ENCODE assay signal across 8 cellular contexts in the genomic region with DNA sequence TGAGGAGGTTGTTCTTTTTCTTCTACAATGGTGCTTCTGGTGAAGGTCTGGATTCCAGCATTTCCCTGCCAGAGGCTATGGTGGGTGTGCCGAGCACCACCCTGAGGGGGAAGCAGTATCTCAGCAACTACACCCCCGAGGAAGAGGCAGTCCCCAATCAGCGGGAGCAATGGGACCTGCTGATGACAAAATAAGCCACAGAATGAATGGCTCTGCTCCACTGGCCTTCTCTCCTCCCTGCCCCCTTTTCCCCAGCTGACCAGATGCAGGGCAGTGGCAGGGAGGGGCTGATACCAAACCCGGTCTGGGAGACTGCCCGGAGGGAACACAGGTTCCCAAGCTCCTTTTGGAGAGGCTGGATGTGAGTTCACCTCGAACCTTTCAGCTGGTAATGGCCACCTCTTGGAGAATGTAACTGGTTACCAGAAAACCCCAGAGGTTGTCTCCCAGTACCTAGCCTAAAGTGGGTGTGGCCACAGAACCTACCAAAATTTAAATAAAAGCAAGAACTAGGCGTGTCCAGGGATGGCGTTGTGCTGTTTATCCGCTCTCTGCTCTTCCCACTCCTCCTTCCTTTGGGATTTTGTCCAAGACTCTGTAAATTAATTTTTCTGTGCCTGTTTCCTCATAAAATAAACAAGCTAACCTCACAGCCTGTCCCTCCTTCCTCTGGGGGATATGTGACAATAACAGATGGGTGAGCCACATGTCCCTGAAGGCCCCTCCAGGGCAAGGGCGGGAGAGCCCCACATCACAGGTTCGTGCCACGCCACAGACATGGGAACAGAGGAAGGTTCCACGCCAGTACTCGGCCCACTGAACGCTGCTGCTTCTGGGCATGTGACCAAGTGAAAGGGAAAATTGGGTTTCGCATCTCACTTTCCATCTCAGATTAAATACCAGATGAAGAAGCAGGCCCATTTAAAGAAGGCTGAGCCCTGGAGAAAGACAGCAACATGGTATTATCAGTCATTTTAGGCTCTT. TPM values are rescaled to one million over a fixed set of nuclear protein-coding genes. Genes with fewer than 3 reads are reported as not detected.
DNase-seq lines count a peak whose midpoint lies in the region; ATAC-seq and TF ChIP-seq lines count a peak whose summit lies in the region.

No MANE protein-coding gene starts in this region.

- intact Hi-C loops in activated naive CD4-positive, alpha-beta T cell treated with anti-CD3 and anti-CD28 coated beads for 36 hours (cut with micrococcal nuclease), result no loop called here

- DNase-seq in activated naive CD4-positive, alpha-beta T cell treated with anti-CD3 and anti-CD28 coated beads for 36 hours, result peak; percentile 21
- no peak for DNase-seq in activated naive CD4-positive, alpha-beta T cell treated with anti-CD3 and anti-CD28 coated beads, Interleukin-2, amount 50 U/mL, for 16 hours
- peak; percentile 57 for DNase-seq in activated naive CD8-positive, alpha-beta T cell treated with anti-CD3 and anti-CD28 coated beads, Interleukin-2, amount 50 U/mL, for 24 hours
- peak; percentile 76 for DNase-seq in osteoblast (ENCODE audit: insufficient read length, low spot score, missing footprints)
- DNase-seq in midbrain (lab: John Stamatoyannopoulos, UW), result no peak
- DNase-seq in putamen (ENCODE audit: low spot score), result no peak
- no peak for DNase-seq in NCI-H187 (lab: John Stamatoyannopoulos, UW)

- peaks cover 10% of the 10 kb centered on the region for H3K36me3 ChIP-seq in osteoblast (ENCODE audit: insufficient read depth, low read length)

- H3K4me1 Mint-ChIP-seq in activated naive CD4-positive, alpha-beta T cell treated with anti-CD3 and anti-CD28 coated beads for 36 hours (ENCODE audit: low read depth), result peaks cover 51% of the 10 kb centered on the region
- peaks cover 57% of the 10 kb centered on the region for H3K4me1 Mint-ChIP-seq in activated naive CD8-positive, alpha-beta T cell treated with anti-CD3 and anti-CD28 coated beads, Interleukin-2, amount 50 U/mL, for 24 hours

- no peaks in the 10 kb centered on the region for H3K27me3 ChIP-seq in osteoblast (ENCODE audit: insufficient read depth, low read length)

- no peak overlapping the region for H3K4me3 Mint-ChIP-seq in activated naive CD4-positive, alpha-beta T cell treated with anti-CD3 and anti-CD28 coated beads for 36 hours
- H3K4me3 Mint-ChIP-seq in activated naive CD8-positive, alpha-beta T cell treated with anti-CD3 and anti-CD28 coated beads, Interleukin-2, amount 50 U/mL, for 24 hours, result no peak overlapping the region

- peaks cover 17% of the 10 kb centered on the region for H4K20me1 ChIP-seq in osteoblast (ENCODE audit: insufficient read depth, low read length)

- ATAC-seq in HG02884 (IDR thresholded peaks at IDR 0.05; ENCODE audit: unreplicated experiment), result peak; percentile 49
- ATAC-seq in activated naive CD8-positive, alpha-beta T cell treated with anti-CD3 and anti-CD28 coated beads, Interleukin-2, amount 50 U/mL, for 24 hours, result peak; percentile 91

- CTCF ChIA-PET in activated naive CD4-positive, alpha-beta T cell treated with anti-CD3 and anti-CD28 coated beads for 36 hours (lab: Charles Lee), result interaction anchor here (0.9 to 1.1 kb wide), 2 partner anchors 12 to 126 kb away, joined by 3 read pairs; no protein-coding TSS in a partner anchor

- no peaks in the 10 kb centered on the region for H3K9me3 ChIP-seq in osteoblast (ENCODE audit: low read depth, low read length)

- peaks cover 12% of the 10 kb centered on the region for H3K79me2 ChIP-seq in osteoblast (ENCODE audit: insufficient read depth, low read length)

- H3K9me3 Mint-ChIP-seq in activated naive CD4-positive, alpha-beta T cell treated with anti-CD3 and anti-CD28 coated beads for 36 hours, result no peaks in the 10 kb centered on the region
- H3K9me3 Mint-ChIP-seq in activated naive CD8-positive, alpha-beta T cell treated with anti-CD3 and anti-CD28 coated beads, Interleukin-2, amount 50 U/mL, for 24 hours, result no peaks in the 10 kb centered on the region

- no peaks in the 10 kb centered on the region for H3K27me3 Mint-ChIP-seq in activated naive CD4-positive, alpha-beta T cell treated with anti-CD3 and anti-CD28 coated beads for 36 hours (ENCODE audit: low read depth)
- no peaks in the 10 kb centered on the region for H3K27me3 Mint-ChIP-seq in activated naive CD8-positive, alpha-beta T cell treated with anti-CD3 and anti-CD28 coated beads, Interleukin-2, amount 50 U/mL, for 24 hours

- no peak for TF ChIP-seq CTCF in osteoblast (IDR thresholded peaks at IDR 0.05; ENCODE audit: extremely low read depth, low read depth, low read length)

- H3K4me3 ChIP-seq in osteoblast (ENCODE audit: insufficient read depth, low read length), result no peak overlapping the region

- no peak overlapping the region for H3K27ac Mint-ChIP-seq in activated naive CD4-positive, alpha-beta T cell treated with anti-CD3 and anti-CD28 coated beads for 36 hours
- peak overlapping the region; percentile 8 for H3K27ac Mint-ChIP-seq in activated naive CD8-positive, alpha-beta T cell treated with anti-CD3 and anti-CD28 coated beads, Interleukin-2, amount 50 U/mL, for 24 hours

- peak overlapping the region; percentile 81 for H3K27ac ChIP-seq in osteoblast (ENCODE audit: low read depth, low read length)

- peaks cover 41% of the 10 kb centered on the region for H3K4me1 ChIP-seq in osteoblast (ENCODE audit: insufficient read depth, low read length)

- peaks cover 8% of the 10 kb centered on the region for H3K36me3 Mint-ChIP-seq in activated naive CD4-positive, alpha-beta T cell treated with anti-CD3 and anti-CD28 coated beads for 36 hours (ENCODE audit: low read depth)
- peaks cover 6% of the 10 kb centered on the region for H3K36me3 Mint-ChIP-seq in activated naive CD8-positive, alpha-beta T cell treated with anti-CD3 and anti-CD28 coated beads, Interleukin-2, amount 50 U/mL, for 24 hours (ENCODE audit: low read depth)

- H2AFZ ChIP-seq in osteoblast (ENCODE audit: low read length), result no peak overlapping the region

- no peak overlapping the region for H3K4me2 ChIP-seq in osteoblast (ENCODE audit: insufficient read depth, low read length)

RNA-seq across cellular contexts. Expression of a gene that starts 35.1 kb away (rescaled TPM):
- under 1 TPM; 0.17 to 0.32 TPM for total RNA-seq in activated naive CD4-positive, alpha-beta T cell treated with anti-CD3 and anti-CD28 coated beads for 36 hours
- under 0.01 and 0.36 TPM in 2 replicates for total RNA-seq in osteoblast

RNA-seq across cellular contexts. Expression of a gene that starts 43.4 kb away (rescaled TPM):
- 10 to 100 TPM; 30.1 to 31.8 TPM for total RNA-seq in activated naive CD4-positive, alpha-beta T cell treated with anti-CD3 and anti-CD28 coated beads for 36 hours
- total RNA-seq in osteoblast, result 15.9 and 18.0 TPM in 2 replicates

Comparison
In these comparisons a context has a peak if more than half of its experiments do, and no peak if none do; other contexts are left out.
1. DNase-seq: peak in activated naive CD4-positive, alpha-beta T cell treated with anti-CD3 and anti-CD28 coated beads for 36 hours (single experiment), activated naive CD8-positive, alpha-beta T cell treated with anti-CD3 and anti-CD28 coated beads, Interleukin-2, amount 50 U/mL, for 24 hours (single experiment) and osteoblast (single experiment); none in activated naive CD4-positive, alpha-beta T cell treated with anti-CD3 and anti-CD28 coated beads, Interleukin-2, amount 50 U/mL, for 16 hours (single experiment), midbrain (single experiment), putamen (single experiment) and NCI-H187 (0 of 2).